Comparison of ENCODE assay signal across 26 cellular contexts in genomic region chr19:31070126-31070525, GRCh38.
"Had no signal": no experiment of that assay in that cellular context is flagged by ENCODE, and none has a peak within 500 bp of the region (broad histone marks: within the 10 kb centered on the region; RNA-seq: fewer than 3 reads in every experiment).

No MANE protein-coding gene starts in this region.

- H3K27ac ChIP-seq: coronary artery, esophagus muscularis mucosa, neural progenitor cell, prostate gland, sigmoid colon, testis, tibial nerve, upper lobe of right lung, uterus had no signal

- H3K27ac Mint-ChIP-seq: memory B cell; mesothelial cell of epicardium; naive B cell; natural killer cell treated with Interleukin-12 subunit alpha and Interleukin-12 subunit beta and Interleukin-15 and Interleukin-18, amount 100 ng/mL, for 72 hours; neural progenitor cell; stimulated activated memory B cell treated with anti-CD40 and anti-IgM and Interleukin-4, amounts not matched to agents 10 μg/mL and 1 μg/mL and 100 μg/mL, for 72 hours had no signal

- H3K4me3 ChIP-seq: coronary artery, esophagus muscularis mucosa, lung, mucosa of descending colon, neural progenitor cell, prostate gland, sigmoid colon, testis, tibial nerve, upper lobe of right lung, uterus had no signal

- H3K9ac ChIP-seq: neural progenitor cell had no signal

- H3K36me3 ChIP-seq: esophagus muscularis mucosa, neural progenitor cell, prostate gland, sigmoid colon, tibial nerve, upper lobe of right lung, uterus had no signal

- H3K4me3 Mint-ChIP-seq: memory B cell; mesothelial cell of epicardium; natural killer cell treated with Interleukin-12 subunit alpha and Interleukin-12 subunit beta and Interleukin-15 and Interleukin-18, amount 100 ng/mL, for 72 hours; neural progenitor cell; stimulated activated memory B cell treated with anti-CD40 and anti-IgM and Interleukin-4, amounts not matched to agents 10 μg/mL and 1 μg/mL and 100 μg/mL, for 72 hours had no signal

- H3K9me3 ChIP-seq: esophagus muscularis mucosa, mucosa of descending colon, prostate gland, sigmoid colon, testis, tibial nerve, upper lobe of right lung, uterus had no signal

- H3K4me1 Mint-ChIP-seq: memory B cell; naive B cell; stimulated activated memory B cell treated with anti-CD40 and anti-IgM and Interleukin-4, amounts not matched to agents 10 μg/mL and 1 μg/mL and 100 μg/mL, for 72 hours had no signal

- H3K4me2 ChIP-seq: neural progenitor cell had no signal

- H3K9me3 Mint-ChIP-seq: mesothelial cell of epicardium; natural killer cell treated with Interleukin-12 subunit alpha and Interleukin-12 subunit beta and Interleukin-15 and Interleukin-18, amount 100 ng/mL, for 72 hours; neural progenitor cell had no signal

- H2AFZ ChIP-seq: neural progenitor cell had no signal

- H3K36me3 Mint-ChIP-seq: mesothelial cell of epicardium; naive B cell; natural killer cell treated with Interleukin-12 subunit alpha and Interleukin-12 subunit beta and Interleukin-15 and Interleukin-18, amount 100 ng/mL, for 72 hours; neural progenitor cell; stimulated activated memory B cell treated with anti-CD40 and anti-IgM and Interleukin-4, amounts not matched to agents 10 μg/mL and 1 μg/mL and 100 μg/mL, for 72 hours had no signal

- H3K27me3 ChIP-seq: neural progenitor cell, sigmoid colon, testis, tibial nerve, uterus had no signal

- H3K27me3 Mint-ChIP-seq: memory B cell; stimulated activated memory B cell treated with anti-CD40 and anti-IgM and Interleukin-4, amounts not matched to agents 10 μg/mL and 1 μg/mL and 100 μg/mL, for 72 hours had no signal

- H3K4me1 ChIP-seq: prostate gland, sigmoid colon, testis, upper lobe of right lung, uterus had no signal

- DNase-seq: dermis blood vessel endothelial cell; effector memory CD4-positive, alpha-beta T cell; foreskin melanocyte; glutamatergic neuron; kidney; mucosa of descending colon; naive B cell; right cardiac atrium; sigmoid colon; stimulated activated CD4-positive, alpha-beta T cell treated with anti-CD3 and anti-CD28 coated beads, Interleukin-2, amount 100 ng/mL, for 24 hours; stimulated activated CD4-positive, alpha-beta T cell treated with anti-CD3 and anti-CD28 coated beads, Interleukin-4, amount 100 ng/mL, for 24 hours; stimulated activated naive CD8-positive, alpha-beta T cell treated with anti-CD3 and anti-CD28 coated beads, Interleukin-15, Interleukin-2, amounts not matched to agents 100 U/mL and 50 U/mL, for 24 hours; substantia nigra; testis; upper lobe of right lung; uterus had no signal
